ENCODE assay signal across 1 cellular context in the genomic region with DNA sequence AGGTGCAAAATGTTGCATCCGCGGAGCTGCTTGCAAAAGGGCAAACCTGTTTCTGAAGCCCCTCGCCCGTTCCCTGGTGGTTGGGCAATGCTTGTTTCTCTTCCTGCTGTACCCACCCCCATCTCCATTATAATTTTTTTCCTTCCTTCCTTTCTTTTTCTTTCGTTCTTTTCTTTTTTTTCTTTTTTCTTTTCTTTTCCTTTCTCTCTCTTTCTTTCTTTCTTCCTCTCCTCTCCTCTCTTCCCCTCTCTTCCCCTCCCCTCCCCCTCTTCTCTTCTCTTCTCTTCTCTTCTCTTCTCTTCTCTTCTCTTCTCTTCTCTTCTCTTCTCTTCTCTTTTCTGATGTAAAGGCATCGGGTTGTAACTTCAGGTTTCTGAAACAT.
TF ChIP-seq lines count a peak whose summit lies in the region.

No MANE protein-coding gene starts in this region.

TF ChIP-seq in SK-N-SH, 30 proteins besides CTCF, POLR2A, EP300 and RAD21 (continued from another document):
- TF ChIP-seq, protein P1, sequence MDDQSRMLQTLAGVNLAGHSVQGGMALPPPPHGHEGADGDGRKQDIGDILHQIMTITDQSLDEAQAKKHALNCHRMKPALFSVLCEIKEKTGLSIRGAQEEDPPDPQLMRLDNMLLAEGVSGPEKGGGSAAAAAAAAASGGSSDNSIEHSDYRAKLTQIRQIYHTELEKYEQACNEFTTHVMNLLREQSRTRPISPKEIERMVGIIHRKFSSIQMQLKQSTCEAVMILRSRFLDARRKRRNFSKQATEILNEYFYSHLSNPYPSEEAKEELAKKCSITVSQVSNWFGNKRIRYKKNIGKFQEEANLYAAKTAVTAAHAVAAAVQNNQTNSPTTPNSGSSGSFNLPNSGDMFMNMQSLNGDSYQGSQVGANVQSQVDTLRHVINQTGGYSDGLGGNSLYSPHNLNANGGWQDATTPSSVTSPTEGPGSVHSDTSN (IDR thresholded peaks at IDR 0.05) = no peak
- TF ChIP-seq FOXJ3 (CRISPR knock-in tag; IDR thresholded peaks at IDR 0.05) = no peak
- no peak for TF ChIP-seq GABPA (IDR thresholded peaks at IDR 0.05; ENCODE audit: low read depth)
- TF ChIP-seq, protein P2, sequence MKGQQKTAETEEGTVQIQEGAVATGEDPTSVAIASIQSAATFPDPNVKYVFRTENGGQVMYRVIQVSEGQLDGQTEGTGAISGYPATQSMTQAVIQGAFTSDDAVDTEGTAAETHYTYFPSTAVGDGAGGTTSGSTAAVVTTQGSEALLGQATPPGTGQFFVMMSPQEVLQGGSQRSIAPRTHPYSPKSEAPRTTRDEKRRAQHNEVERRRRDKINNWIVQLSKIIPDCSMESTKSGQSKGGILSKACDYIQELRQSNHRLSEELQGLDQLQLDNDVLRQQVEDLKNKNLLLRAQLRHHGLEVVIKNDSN (IDR thresholded peaks at IDR 0.05; ENCODE audit: borderline replicate concordance, low read depth) = no peak
- TF ChIP-seq FOSL2 (IDR thresholded peaks at IDR 0.05; ENCODE audit: borderline replicate concordance, low read depth) = no peak
